Comparison of ENCODE assay signal across 24 cellular contexts in genomic region chr7:50557114-50557513, GRCh38. TPM values are rescaled to one million over a fixed set of nuclear protein-coding genes. Genes with fewer than 3 reads are reported as not detected.
"Had no signal": no experiment of that assay in that cellular context is flagged by ENCODE, and none has a peak within 500 bp of the region (broad histone marks: within the 10 kb centered on the region; RNA-seq: fewer than 3 reads in every experiment).

No MANE protein-coding gene starts in this region.

- H3K27ac Mint-ChIP-seq: activated B cell treated with CpG ODN at 0.5 μM for 24 hours; activated CD4-positive, alpha-beta memory T cell treated with anti-CD3 and anti-CD28 coated beads for 36 hours; activated naive CD8-positive, alpha-beta T cell treated with anti-CD3 and anti-CD28 coated beads for 36 hours; effector memory CD8-positive, alpha-beta T cell; memory B cell; natural killer cell had no signal

- H3K27me3 Mint-ChIP-seq: activated naive CD8-positive, alpha-beta T cell treated with anti-CD3 and anti-CD28 coated beads for 36 hours had no signal

- H3K27ac ChIP-seq: body of pancreas had no signal

- H3K4me3 ChIP-seq: body of pancreas, heart left ventricle, mucosa of descending colon had no signal

- H3K4me3 Mint-ChIP-seq: activated B cell treated with CpG ODN at 0.5 μM for 24 hours; activated CD4-positive, alpha-beta memory T cell treated with anti-CD3 and anti-CD28 coated beads for 36 hours; activated naive CD8-positive, alpha-beta T cell treated with anti-CD3 and anti-CD28 coated beads for 36 hours; effector memory CD8-positive, alpha-beta T cell; memory B cell; natural killer cell had no signal

- DNase-seq: activated B cell treated with CpG ODN at 0.5 μM for 24 hours; activated CD4-positive, alpha-beta memory T cell treated with anti-CD3 and anti-CD28 coated beads for 36 hours; activated CD4-positive, alpha-beta T cell treated with anti-CD3 and anti-CD28 coated beads for 4 hours; activated naive CD8-positive, alpha-beta T cell treated with anti-CD3 and anti-CD28 coated beads for 36 hours; activated T-cell treated with anti-CD3 and anti-CD28 coated beads for 4 hours; body of pancreas; effector memory CD8-positive, alpha-beta T cell; heart left ventricle; kidney glomerular epithelial cell; left ventricle myocardium superior; natural killer cell; nucleus accumbens; posterior cingulate gyrus; stimulated activated CD4-positive, alpha-beta T cell treated with anti-CD3 and anti-CD28 coated beads, Interleukin-2, amount 100 ng/mL, for 24 hours; stimulated activated naive CD8-positive, alpha-beta T cell treated with anti-CD3 and anti-CD28 coated beads, Interleukin-15, Interleukin-2, amounts not matched to agents 100 U/mL and 50 U/mL, for 24 hours; substantia nigra; T-helper 1 cell; T-helper 9 cell had no signal

- H3K9me3 ChIP-seq: body of pancreas, heart left ventricle, mucosa of descending colon had no signal

- H3K36me3 ChIP-seq: heart left ventricle had no signal

- H3K4me1 Mint-ChIP-seq: activated B cell treated with CpG ODN at 0.5 μM for 24 hours; activated naive CD8-positive, alpha-beta T cell treated with anti-CD3 and anti-CD28 coated beads for 36 hours; memory B cell; natural killer cell had no signal

- H3K36me3 Mint-ChIP-seq: activated CD4-positive, alpha-beta memory T cell treated with anti-CD3 and anti-CD28 coated beads for 36 hours; activated naive CD8-positive, alpha-beta T cell treated with anti-CD3 and anti-CD28 coated beads for 36 hours; memory B cell; natural killer cell had no signal

- ATAC-seq: body of pancreas; effector memory CD8-positive, alpha-beta T cell; natural killer cell; SK-N-SH treated with all-trans-retinoic acid at 6 μM for 48 hours; stimulated activated naive CD8-positive, alpha-beta T cell treated with anti-CD3 and anti-CD28 coated beads, Interleukin-15, Interleukin-2, amounts not matched to agents 100 U/mL and 50 U/mL, for 24 hours had no signal

- H3K9me3 Mint-ChIP-seq: activated B cell treated with CpG ODN at 0.5 μM for 24 hours; activated CD4-positive, alpha-beta memory T cell treated with anti-CD3 and anti-CD28 coated beads for 36 hours; activated naive CD8-positive, alpha-beta T cell treated with anti-CD3 and anti-CD28 coated beads for 36 hours; effector memory CD8-positive, alpha-beta T cell; memory B cell; natural killer cell had no signal

- H3K27me3 ChIP-seq: body of pancreas had no signal

RNA-seq across cellular contexts. Expression of gene DDC, which starts 8.1 kb away (rescaled TPM):
- total RNA-seq: activated B cell treated with CpG ODN at 0.5 μM for 24 hours; activated CD4-positive, alpha-beta memory T cell treated with anti-CD3 and anti-CD28 coated beads for 36 hours; cardiac septum; dermis microvascular lymphatic vessel endothelial cell; fibroblast of lung; heart left ventricle; left ventricle myocardium superior; natural killer cell had no signal
- polyA plus RNA-seq: fibroblast of lung had no signal
